Comparison of ENCODE assay signal across 34 cellular contexts in genomic region chr2:220353897-220354296, GRCh38.
DNase-seq lines count a peak whose midpoint lies in the region; ATAC-seq, FAIRE-seq and TF ChIP-seq lines count a peak whose summit lies in the region.
"Had no signal": no experiment of that assay in that cellular context is flagged by ENCODE, and none has a peak within 500 bp of the region (broad histone marks: within the 10 kb centered on the region; RNA-seq: fewer than 3 reads in every experiment).

No MANE protein-coding gene starts in this region.

- no peak overlapping the region for H4K91ac ChIP-seq in IMR-90 (ENCODE audit: insufficient read depth, low read depth, low read length)

- H3K9ac ChIP-seq in IMR-90 (ENCODE audit: low read depth, low read length), result no peak overlapping the region
- H3K9ac ChIP-seq: neural progenitor cell, parathyroid adenoma had no signal

- H3K27me3 ChIP-seq in IMR-90 (ENCODE audit: control insufficient read depth, insufficient read depth, low read length), result no peaks in the 10 kb centered on the region
- H3K27me3 ChIP-seq: ascending aorta, esophagus muscularis mucosa, neural progenitor cell, right atrium auricular region, SJSA1, vagina had no signal

- no peaks in the 10 kb centered on the region for H4K20me1 ChIP-seq in IMR-90 (ENCODE audit: insufficient read depth, low read length)

- H3K9me1 ChIP-seq in IMR-90 (ENCODE audit: insufficient read depth, low read length), result no peaks in the 10 kb centered on the region; the same call in 1 of the 2 replicates

- H3K27ac ChIP-seq in IMR-90 (ENCODE audit: insufficient read depth, low read length), result no peak overlapping the region
- H3K27ac ChIP-seq: A549, ascending aorta, coronary artery, esophagus muscularis mucosa, neural progenitor cell, parathyroid adenoma, right atrium auricular region, SJSA1, stomach, vagina had no signal

- no peak overlapping the region for H2BK15ac ChIP-seq in IMR-90 (ENCODE audit: low read depth, low read length)

- no TSS peak for BruUV-seq in IMR-90 (replicated peaks; lab: Mats Ljungman, UMichigan)

- no peak overlapping the region for H2AK5ac ChIP-seq in IMR-90 (ENCODE audit: low read depth, low read length)

- no peaks in the 10 kb centered on the region for H3K36me3 ChIP-seq in IMR-90 (ENCODE audit: control insufficient read depth, insufficient read depth, low read length)
- H3K36me3 ChIP-seq: ascending aorta, esophagus muscularis mucosa, neural progenitor cell, right atrium auricular region, SJSA1, stomach, vagina had no signal

- no peak overlapping the region for H2AK9ac ChIP-seq in IMR-90 (replicated peaks; ENCODE audit: low read depth, low read length, poor library complexity)

- in situ Hi-C loops in IMR-90 (cut with MboI; ENCODE audit: low sequenced_read_pairs), result no loop called here

- H3K79me1 ChIP-seq in IMR-90 (ENCODE audit: low read depth in 1 of 2, low read length in 2 of 2), result no peaks in the 10 kb centered on the region

- no peak overlapping the region for H3K14ac ChIP-seq in IMR-90 (replicated peaks; ENCODE audit: low read depth, low read length)

- dilution Hi-C loops in IMR-90 (cut with HindIII; ENCODE audit: low sequenced_read_pairs, unreplicated experiment), result no loop called here

- no peak overlapping the region for H3K56ac ChIP-seq in IMR-90 (ENCODE audit: extremely low read depth, insufficient read depth, low read length)

- H3K9me3 ChIP-seq in IMR-90 (ENCODE audit: control insufficient read depth, insufficient read depth, low read length), result no peaks in the 10 kb centered on the region
- H3K9me3 ChIP-seq: A549, ascending aorta, esophagus muscularis mucosa, right atrium auricular region, SJSA1, stomach, vagina had no signal

- CTCF ChIA-PET in IMR-90 (lab: Yijun Ruan, JAX), result no interaction called here

- DNase-seq in AG10803 (ENCODE audit: low read depth) (peak; percentile 41), IMR-90 (peak; percentile 54), epithelial cell of esophagus (ENCODE audit: low read depth) (peak; percentile 93), iris pigment epithelial cell (ENCODE audit: low read depth) (peak; percentile 58), NCI-H1436 treated with DMSO at 0.1 percent for 48 hours (lab: John Stamatoyannopoulos, UW) (no peak), HTR-8/SVneo (ENCODE audit: insufficient read length, low spot score) (no peak)
- DNase-seq in stimulated activated CD4-positive, alpha-beta T cell treated with anti-CD3 and anti-CD28 coated beads, Interleukin-4, amount 100 ng/mL, for 24 hours, result no peak
- no peak for DNase-seq in stimulated activated naive CD4-positive, alpha-beta T cell (lab: John Stamatoyannopoulos, UW)
- DNase-seq: activated B cell treated with CpG ODN at 0.5 μM for 24 hours; activated gamma-delta T cell; activated naive CD8-positive, alpha-beta T cell treated with anti-CD3 and anti-CD28 coated beads for 36 hours; activated T-cell treated with anti-CD3 and anti-CD28 coated beads, Interleukin-2, amount 50 U/mL, for 4 hours; CD8-positive, alpha-beta T cell; DMS 273 treated with DMSO at 0.1 percent for 48 hours; effector memory CD8-positive, alpha-beta T cell; H9; immature natural killer cell; MV-4-11; NCI-H446 treated with DMSO at 0.1 percent for 48 hours; NCI-H774; stimulated activated CD4-positive, alpha-beta T cell treated with anti-CD3 and anti-CD28 coated beads, Interleukin-1b, Interleukin-23, amount 100 ng/mL, for 48 hours; stimulated activated CD8-positive, alpha-beta memory T cell treated with anti-CD3 and anti-CD28 coated beads, Interleukin-4, amount 100 ng/mL, for 48 hours; stomach had no signal

- TF ChIP-seq RAD21 in IMR-90 (IDR thresholded peaks at IDR 0.05; ENCODE audit: low read length), result no peak

- H4K8ac ChIP-seq in IMR-90 (ENCODE audit: low read depth in 2 of 2, low read length in 2 of 2), result no peak overlapping the region

- no peak overlapping the region for H3K4me3 ChIP-seq in AG10803 (ENCODE audit: low read length)
- H3K4me3 ChIP-seq in IMR-90 (ENCODE audit: insufficient read depth, low read depth, low read length), result no peak overlapping the region
- no peak overlapping the region for H3K4me3 ChIP-seq in epithelial cell of esophagus (ENCODE audit: low read length)
- H3K4me3 ChIP-seq: A549, ascending aorta, coronary artery, esophagus muscularis mucosa, neural progenitor cell, right atrium auricular region, SJSA1, stomach, vagina had no signal

- H3K4me2 ChIP-seq in IMR-90 (ENCODE audit: low read depth, low read length), result no peak overlapping the region
- H3K4me2 ChIP-seq: A549, neural progenitor cell had no signal

- H3K18ac ChIP-seq in IMR-90 (ENCODE audit: low read depth, low read length), result no peak overlapping the region

- TF ChIP-seq CTCF in AG10803 (conservative IDR thresholded peaks at IDR 0.05; ENCODE audit: low read length) (no peak), IMR-90 (conservative IDR thresholded peaks at IDR 0.05; ENCODE audit: low read depth, low read length) (no peak), epithelial cell of esophagus (IDR thresholded peaks at IDR 0.05; ENCODE audit: insufficient read depth, low read depth, low read length, missing control alignments) (no peak)

- no peak overlapping the region for H4K5ac ChIP-seq in IMR-90 (ENCODE audit: low read depth, low read length)

- POLR2A ChIA-PET in IMR-90 (lab: Charles Lee; ENCODE audit: unreplicated experiment), result no interaction called here

- no peak overlapping the region for H2BK5ac ChIP-seq in IMR-90 (ENCODE audit: low read depth, low read length, poor library complexity, severe bottlenecking)

- H3K4ac ChIP-seq in IMR-90 (ENCODE audit: low read depth, low read length), result no peak overlapping the region

- H2BK120ac ChIP-seq in IMR-90 (ENCODE audit: low read depth, low read length), result no peak overlapping the region

- H3K23ac ChIP-seq in IMR-90 (ENCODE audit: low read depth, low read length), result no peak overlapping the region

- no peak overlapping the region for H2AFZ ChIP-seq in IMR-90 (replicated peaks; ENCODE audit: low read length, poor library complexity)
- H2AFZ ChIP-seq: neural progenitor cell, parathyroid adenoma had no signal

- no peaks in the 10 kb centered on the region for H3K4me1 ChIP-seq in IMR-90 (ENCODE audit: control insufficient read depth, insufficient read depth, low read length)
- H3K4me1 ChIP-seq: A549, ascending aorta, esophagus muscularis mucosa, neural progenitor cell, right atrium auricular region, SJSA1, stomach, vagina had no signal

- TF ChIP-seq POLR2A in IMR-90 (IDR thresholded peaks at IDR 0.05; ENCODE audit: low read depth, low read length), result no peak

- peak; percentile 80 for ATAC-seq in IMR-90 (ENCODE audit: low read depth)
- ATAC-seq: A549; activated T-cell treated with anti-CD3 and anti-CD28 coated beads, Interleukin-2, amount 50 U/mL, for 4 hours; CD8-positive, alpha-beta T cell; effector memory CD8-positive, alpha-beta T cell; left lobe of liver had no signal

- no peak overlapping the region for H2BK20ac ChIP-seq in IMR-90 (ENCODE audit: low read depth, low read length)

- intact Hi-C loops in IMR-90 (cut with micrococcal nuclease), result loop anchor here (10.0 kb wide), 1 partner anchor 159 kb away; no protein-coding TSS in a partner anchor

- FAIRE-seq in HTR-8/SVneo (lab: Jason Lieb, UNC), result no peak
- FAIRE-seq: A549, RCC 7860 had no signal

TF ChIP-seq in IMR-90, 13 proteins besides CTCF, POLR2A, EP300 and RAD21:
- 0 out of 2 replicates have a peak, but pooled peaks have one; percentile 12 for TF ChIP-seq FOS (IDR thresholded peaks at IDR 0.05; ENCODE audit: low read depth, low read length)
- no peak for TF ChIP-seq MXI1 (IDR thresholded peaks at IDR 0.05; ENCODE audit: borderline replicate concordance, low read depth, low read length)
- TF ChIP-seq CEBPB (IDR thresholded peaks at IDR 0.05; ENCODE audit: low read depth, low read length), result peak; percentile 80

Comparison
In these comparisons a context has a peak if more than half of its experiments do, and no peak if none do; other contexts are left out.
1. DNase-seq: peak in AG10803 (single experiment), IMR-90 (single experiment), epithelial cell of esophagus (single experiment) and iris pigment epithelial cell (single experiment); none in stimulated activated CD4-positive, alpha-beta T cell treated with anti-CD3 and anti-CD28 coated beads, Interleukin-4, amount 100 ng/mL, for 24 hours (single experiment), NCI-H1436 treated with DMSO at 0.1 percent for 48 hours (single experiment), stimulated activated naive CD4-positive, alpha-beta T cell (0 of 6) and HTR-8/SVneo (single experiment).